ENCODE assay signal across 1 cellular context in the genomic region with DNA sequence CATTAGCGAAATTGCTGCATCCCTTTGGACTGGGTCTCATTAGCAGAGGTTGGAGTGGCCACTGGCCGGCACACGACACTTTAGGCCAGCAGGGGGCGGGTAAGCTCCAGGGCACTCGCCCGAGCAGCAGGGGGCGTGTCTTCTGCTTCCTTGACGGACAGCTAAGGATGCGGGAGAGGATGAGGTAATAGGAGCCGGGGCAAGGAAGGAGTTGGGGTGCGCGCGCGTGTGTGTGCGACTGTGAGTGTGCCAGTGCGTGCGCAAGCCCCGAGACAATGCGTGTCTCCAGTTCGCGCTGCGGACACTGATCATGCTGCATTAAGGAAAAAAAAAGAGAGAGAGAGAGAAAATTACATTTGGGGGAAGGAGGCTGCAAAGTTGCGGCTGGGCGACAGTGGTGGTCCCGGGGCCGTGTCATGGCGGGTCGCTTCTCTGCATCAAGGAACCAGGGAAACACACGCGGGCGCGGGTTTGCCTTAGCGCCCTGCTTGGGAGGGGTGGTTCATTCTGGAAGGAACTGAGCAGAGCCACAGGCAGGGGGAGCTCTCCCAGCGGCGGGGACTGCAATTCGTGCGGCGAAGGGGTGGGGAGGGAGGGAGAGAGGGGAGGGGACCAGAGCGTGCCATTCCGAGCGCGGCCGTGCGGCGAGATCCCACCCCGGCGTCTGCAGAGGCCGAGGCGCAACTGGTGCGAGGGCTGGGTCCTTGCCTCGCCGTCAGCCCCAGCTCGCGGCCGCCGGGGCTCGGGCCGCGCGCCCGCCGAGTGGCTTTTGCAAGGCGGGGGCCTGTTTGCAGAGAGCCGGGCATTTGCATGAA.
TF ChIP-seq lines count a peak whose summit lies in the region.

TSS of gene DTX4 (plus strand) at position 625 of the 815 bp plus-strand sequence. CDS start 464 bp downstream, outside the sequence.

TF ChIP-seq in K562, 482 proteins besides CTCF, POLR2A, EP300 and RAD21 (continued from another document):
- TF ChIP-seq ZNF407 (IDR thresholded peaks at IDR 0.05; ENCODE audit: low read depth), result no peak
- TF ChIP-seq XRCC3 (IDR thresholded peaks at IDR 0.05), result no peak
- no peak for TF ChIP-seq YBX1 (IDR thresholded peaks at IDR 0.05)
- TF ChIP-seq, protein P1, sequence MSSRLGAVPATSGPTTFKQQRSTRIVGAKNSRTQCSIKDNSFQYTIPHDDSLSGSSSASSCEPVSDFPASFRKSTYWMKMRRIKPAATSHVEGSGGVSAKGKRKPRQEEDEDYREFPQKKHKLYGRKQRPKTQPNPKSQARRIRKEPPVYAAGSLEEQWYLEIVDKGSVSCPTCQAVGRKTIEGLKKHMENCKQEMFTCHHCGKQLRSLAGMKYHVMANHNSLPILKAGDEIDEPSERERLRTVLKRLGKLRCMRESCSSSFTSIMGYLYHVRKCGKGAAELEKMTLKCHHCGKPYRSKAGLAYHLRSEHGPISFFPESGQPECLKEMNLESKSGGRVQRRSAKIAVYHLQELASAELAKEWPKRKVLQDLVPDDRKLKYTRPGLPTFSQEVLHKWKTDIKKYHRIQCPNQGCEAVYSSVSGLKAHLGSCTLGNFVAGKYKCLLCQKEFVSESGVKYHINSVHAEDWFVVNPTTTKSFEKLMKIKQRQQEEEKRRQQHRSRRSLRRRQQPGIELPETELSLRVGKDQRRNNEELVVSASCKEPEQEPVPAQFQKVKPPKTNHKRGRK (tag; IDR thresholded peaks at IDR 0.05), result no peak
- no peak for TF ChIP-seq NR4A1 (CRISPR knock-in tag; IDR thresholded peaks at IDR 0.05)
- TF ChIP-seq NR4A1 (tag; IDR thresholded peaks at IDR 0.05), result no peak
- no peak for TF ChIP-seq GTF3C2 (IDR thresholded peaks at IDR 0.05; ENCODE audit: borderline replicate concordance, extremely low read depth, insufficient read length)
